ENCODE assay signal across 26 cellular contexts in genomic region chr14:102378830-102379229, GRCh38. TPM values are rescaled to one million over a fixed set of nuclear protein-coding genes. Genes with fewer than 3 reads are reported as not detected.
DNase-seq lines count a peak whose midpoint lies in the region; ATAC-seq, FAIRE-seq and TF ChIP-seq lines count a peak whose summit lies in the region.
"Had no signal": no experiment of that assay in that cellular context is flagged by ENCODE, and none has a peak within 500 bp of the region (broad histone marks: within the 10 kb centered on the region; RNA-seq: fewer than 3 reads in every experiment).

No MANE protein-coding gene starts in this region.

- TF ChIP-seq EP300 in HepG2 (IDR thresholded peaks at IDR 0.05; ENCODE audit: low read depth in 2 of 2, low read length in 2 of 2) (no peak), HepG2 (CRISPR knock-in tag; IDR thresholded peaks at IDR 0.05; ENCODE audit: borderline replicate concordance) (no peak)

- H2AK5ac ChIP-seq in IMR-90 (ENCODE audit: low read depth, low read length), result no peak overlapping the region

- DNase-seq in HepG2 (ENCODE audit: low spot score) (no peak), right lobe of liver (no peak), IMR-90 (no peak), UCSD-AML1 (lab: John Stamatoyannopoulos, UW; ENCODE audit: unreplicated experiment) (no peak)
- no peak for DNase-seq in activated CD8-positive, alpha-beta memory T cell treated with anti-CD3 and anti-CD28 coated beads, Interleukin-2, amount 50 U/mL, for 48 hours
- DNase-seq: 8988T; ACHN; BE2C; C1 segment of cervical spinal cord; CD4-positive, alpha-beta memory T cell; CD4-positive, CD25-positive, alpha-beta regulatory T cell; CD8-positive, alpha-beta memory T cell; COR-L47; DMS 273 treated with DMSO at 0.1 percent for 48 hours; DMS153; DMS53; DMS79; DND-41; EL; GDM1 had no signal

- CTCF ChIA-PET in HepG2 (lab: Yijun Ruan, JAX; ENCODE audit: low intra/inter-chr PET ratio, low total read pairs) (no interaction called here), IMR-90 (lab: Yijun Ruan, JAX) (no interaction called here)

- dilution Hi-C loops in IMR-90 (cut with HindIII; ENCODE audit: low sequenced_read_pairs, unreplicated experiment), result no loop called here

- H3K9ac ChIP-seq in HepG2 (ENCODE audit: insufficient read depth, low read depth, low read length), result no peak overlapping the region
- no peak overlapping the region for H3K9ac ChIP-seq in IMR-90 (ENCODE audit: low read depth, low read length)
- H3K9ac ChIP-seq: BLaER1 had no signal

- no peak overlapping the region for H2BK120ac ChIP-seq in IMR-90 (ENCODE audit: low read depth, low read length)

- no peak overlapping the region for H2BK15ac ChIP-seq in IMR-90 (ENCODE audit: low read depth, low read length)

- ATAC-seq in HepG2 (no peak), right lobe of liver (no peak), IMR-90 (ENCODE audit: low read depth) (no peak)
- ATAC-seq: GM12878 had no signal

- no peak overlapping the region for H3K14ac ChIP-seq in IMR-90 (replicated peaks; ENCODE audit: low read depth, low read length)

- no peak overlapping the region for H3K4ac ChIP-seq in IMR-90 (ENCODE audit: low read depth, low read length)

- H4K20me1 ChIP-seq in HepG2 (ENCODE audit: insufficient read depth, low read length) (no peaks in the 10 kb centered on the region), IMR-90 (ENCODE audit: insufficient read depth, low read length) (peaks cover 9% of the 10 kb centered on the region; the same call in 1 of the 2 replicates)
- H4K20me1 ChIP-seq: BLaER1 had no signal

- no peak overlapping the region for H4K5ac ChIP-seq in IMR-90 (ENCODE audit: low read depth, low read length)

- H3K79me1 ChIP-seq in IMR-90 (ENCODE audit: low read depth in 1 of 2, low read length in 2 of 2), result peaks cover 12 to 33% of the 10 kb centered on the region in 2 experiments; a peak in 3 of 4 replicates

- no peak overlapping the region for H3K56ac ChIP-seq in IMR-90 (ENCODE audit: extremely low read depth, insufficient read depth, low read length)

- H2AFZ ChIP-seq in HepG2 (ENCODE audit: low read length) (no peak overlapping the region), IMR-90 (replicated peaks; ENCODE audit: low read length, poor library complexity) (no peak overlapping the region)

- intact Hi-C loops in HepG2 (cut with micrococcal nuclease; ENCODE audit: unreplicated experiment) (no loop called here), right lobe of liver (cut with DNase I) (no loop called here), IMR-90 (cut with micrococcal nuclease) (no loop called here)

- TF ChIP-seq POLR2A in HepG2 (IDR thresholded peaks at IDR 0.05; ENCODE audit: insufficient read depth in 1 of 2, low read depth in 2 of 2, low read length in 2 of 2) (no peak), right lobe of liver (IDR thresholded peaks at IDR 0.05) (no peak), IMR-90 (IDR thresholded peaks at IDR 0.05; ENCODE audit: low read depth, low read length) (no peak)

- H2AK9ac ChIP-seq in IMR-90 (replicated peaks; ENCODE audit: low read depth, low read length, poor library complexity), result no peak overlapping the region

- H4K91ac ChIP-seq in IMR-90 (ENCODE audit: insufficient read depth, low read depth, low read length), result no peak overlapping the region

- no peak overlapping the region for H3K4me3 ChIP-seq in HepG2 (replicated peaks in 1 of 3; ENCODE audit: insufficient read depth in 1 of 3, low read depth in 2 of 3, low read length in 3 of 3)
- no peak overlapping the region for H3K4me3 ChIP-seq in right lobe of liver
- no peak overlapping the region for H3K4me3 ChIP-seq in IMR-90 (ENCODE audit: insufficient read depth, low read depth, low read length)
- H3K4me3 ChIP-seq in neutrophil (ENCODE audit: low read depth in 1 of 2, low read length in 1 of 2), result no peak overlapping the region
- H3K4me3 ChIP-seq: BLaER1, GM12878 had no signal

- H3K4me2 ChIP-seq in HepG2 (ENCODE audit: low read depth, low read length), result no peak overlapping the region
- H3K4me2 ChIP-seq in IMR-90 (ENCODE audit: low read depth, low read length), result no peak overlapping the region
- H3K4me2 ChIP-seq: BLaER1 had no signal

- in situ Hi-C loops in HepG2 (cut with HindIII; ENCODE audit: extremely low pct_ligation_motif_present, low pct_unique_long_range_greater_than_20kb), result no loop called here
- in situ Hi-C loops in IMR-90 (cut with MboI; ENCODE audit: low sequenced_read_pairs), result no loop called here

- FAIRE-seq in HepG2 (lab: Jason Lieb, UNC), result no peak
- FAIRE-seq: A204.1, GM12878, GM12892, GM18507 had no signal

- H3K27ac ChIP-seq in HepG2 (ENCODE audit: extremely low read length, insufficient read depth, low read length), result no peak overlapping the region
- H3K27ac ChIP-seq in right lobe of liver, result no peak overlapping the region
- H3K27ac ChIP-seq in IMR-90 (ENCODE audit: insufficient read depth, low read length), result no peak overlapping the region
- peak overlapping the region; percentile 19 for H3K27ac ChIP-seq in neutrophil
- H3K27ac ChIP-seq: BLaER1 had no signal

- peaks cover 3 to 12% of the 10 kb centered on the region in 2 experiments; a peak in 2 of 5 replicates for H3K36me3 ChIP-seq in HepG2 (replicated peaks in 1 of 2; ENCODE audit: control insufficient read depth in 1 of 2, insufficient read depth in 2 of 2, low read length in 2 of 2)
- peaks cover 0 to 4% (median 1%) of the 10 kb centered on the region in 4 donors for H3K36me3 ChIP-seq in right lobe of liver
- H3K36me3 ChIP-seq in IMR-90 (ENCODE audit: control insufficient read depth, insufficient read depth, low read length), result peaks cover 14% of the 10 kb centered on the region
- H3K36me3 ChIP-seq in neutrophil, result peaks cover 82% of the 10 kb centered on the region

- H3K27me3 ChIP-seq in HepG2 (ENCODE audit: control insufficient read depth in 1 of 2, insufficient read depth in 2 of 2, low read length in 2 of 2), result no peaks in the 10 kb centered on the region
- no peaks in the 10 kb centered on the region for H3K27me3 ChIP-seq in right lobe of liver
- no peaks in the 10 kb centered on the region for H3K27me3 ChIP-seq in IMR-90 (ENCODE audit: control insufficient read depth, insufficient read depth, low read length)
- no peaks in the 10 kb centered on the region for H3K27me3 ChIP-seq in neutrophil
- H3K27me3 ChIP-seq: BE2C, BLaER1 had no signal

- no peak for TF ChIP-seq CTCF in HepG2 (CRISPR knock-in tag; IDR thresholded peaks at IDR 0.05)
- TF ChIP-seq CTCF in right lobe of liver (IDR thresholded peaks at IDR 0.05), result no peak
- TF ChIP-seq CTCF in IMR-90 (conservative IDR thresholded peaks at IDR 0.05; ENCODE audit: low read depth, low read length), result no peak
- TF ChIP-seq CTCF in neutrophil (IDR thresholded peaks at IDR 0.05), result no peak

- peaks cover 9% of the 10 kb centered on the region; the same call in 1 of the 2 replicates for H3K9me1 ChIP-seq in IMR-90 (ENCODE audit: insufficient read depth, low read length)

- H3K18ac ChIP-seq in IMR-90 (ENCODE audit: low read depth, low read length), result no peak overlapping the region

- POLR2A ChIA-PET in HepG2 (lab: Yijun Ruan, JAX), result no interaction called here
- POLR2A ChIA-PET in IMR-90 (lab: Charles Lee; ENCODE audit: unreplicated experiment), result no interaction called here

- H3K4me1 ChIP-seq in HepG2 (ENCODE audit: insufficient read depth, low read length) (peaks cover 18% of the 10 kb centered on the region), right lobe of liver (peaks cover 0 to 9% (median 0%) of the 10 kb centered on the region in 4 donors), IMR-90 (ENCODE audit: control insufficient read depth, insufficient read depth, low read length) (no peaks in the 10 kb centered on the region), neutrophil (ENCODE audit: control insufficient read depth in 1 of 2, insufficient read depth in 1 of 2, low read depth in 1 of 2, low read length in 1 of 2) (peaks cover 16 to 19% of the 10 kb centered on the region in 2 experiments)
- H3K4me1 ChIP-seq: BE2C, BLaER1 had no signal

- no peak for TF ChIP-seq RAD21 in HepG2 (CRISPR knock-in tag; IDR thresholded peaks at IDR 0.05)
- no peak for TF ChIP-seq RAD21 in IMR-90 (IDR thresholded peaks at IDR 0.05; ENCODE audit: low read length)

- 98% methylated on average over 9 of the region's 9 CpGs for WGBS in HepG2 (ENCODE audit: low lambda C conversion rate)
- 96% methylated on average over 9 of the region's 9 CpGs for WGBS in right lobe of liver (ENCODE audit: insufficient coverage, low coverage, low lambda C conversion rate, missing lambda C conversion rate)
- 94% methylated on average over 4 of the region's 9 CpGs; no CpG with 5 or more reads in 1 of the 2 experiments for WGBS in IMR-90 (ENCODE audit: extremely low coverage in 2 of 2, insufficient read length in 1 of 2), 2 experiments

- no TSS peak for BruUV-seq in HepG2 (replicated peaks; lab: Mats Ljungman, UMichigan)
- BruUV-seq in IMR-90 (replicated peaks; lab: Mats Ljungman, UMichigan), result no TSS peak

- H3K9me3 ChIP-seq in HepG2 (ENCODE audit: low read length), result no peaks in the 10 kb centered on the region
- H3K9me3 ChIP-seq in right lobe of liver, result no peaks in the 10 kb centered on the region
- no peaks in the 10 kb centered on the region for H3K9me3 ChIP-seq in IMR-90 (ENCODE audit: control insufficient read depth, insufficient read depth, low read length)
- H3K9me3 ChIP-seq in neutrophil, result no peaks in the 10 kb centered on the region
- H3K9me3 ChIP-seq: BE2C, BLaER1 had no signal

- no peaks in the 10 kb centered on the region for H3K79me2 ChIP-seq in HepG2 (ENCODE audit: insufficient read depth, low read length)

- no peak overlapping the region for H3K23ac ChIP-seq in IMR-90 (ENCODE audit: low read depth, low read length)

- H2BK5ac ChIP-seq in IMR-90 (ENCODE audit: low read depth, low read length, poor library complexity, severe bottlenecking), result no peak overlapping the region

- H4K8ac ChIP-seq in IMR-90 (ENCODE audit: low read depth in 2 of 2, low read length in 2 of 2), result no peak overlapping the region

- no peak overlapping the region for H2BK20ac ChIP-seq in IMR-90 (ENCODE audit: low read depth, low read length)

RNA-seq across cellular contexts. Expression of gene TECPR2, which starts 16.1 kb away (rescaled TPM):
- 5.7 and 13.6 TPM in 2 replicates for total RNA-seq in HepG2 (2016; rRNA removed; fragmentation: Illumina TruSeq; extraction: Trizol)
- 1.9 and 2.0 TPM in 2 replicates for total RNA-seq in HepG2 (2016; cell fraction: cytosol; rRNA removed; fragmentation: Illumina TruSeq; extraction: Trizol; ENCODE audit: low read depth)
- 7.0 and 9.8 TPM in 2 replicates for total RNA-seq in HepG2 (2016; cell fraction: insoluble cytoplasmic fraction; rRNA removed; fragmentation: Illumina TruSeq; extraction: Trizol)
- total RNA-seq in HepG2 (2016; cell fraction: membrane; rRNA removed; fragmentation: Illumina TruSeq; extraction: Trizol), result 2.6 and 5.0 TPM in 2 replicates
- 7.5 and 9.3 TPM in 2 replicates for total RNA-seq in HepG2 (2016; cell fraction: nucleus; rRNA removed; fragmentation: Illumina TruSeq; extraction: Trizol)
- 3.5 and 4.6 TPM in 2 replicates for polyA plus RNA-seq in HepG2 (2011; rRNA removed)
- polyA plus RNA-seq in HepG2 (2011; cell fraction: cytosol; rRNA removed), result 2.6 and 2.7 TPM in 2 replicates
- polyA plus RNA-seq in HepG2 (2011; cell fraction: nucleus; rRNA removed), result 7.3 and 11.9 TPM in 2 replicates
- 3.2 and 3.8 TPM in 2 replicates for polyA plus RNA-seq in HepG2 (2012)
- 0.25 and 0.41 TPM in 2 replicates for polyA plus RNA-seq in HepG2 (2016; cell fraction: cytosol; fragmentation: Illumina TruSeq; extraction: Trizol; ENCODE audit: low read depth)
- polyA plus RNA-seq in HepG2 (2016; cell fraction: insoluble cytoplasmic fraction; fragmentation: Illumina TruSeq; extraction: Trizol; ENCODE audit: low read depth), result 3.3 and 5.5 TPM in 2 replicates
- polyA plus RNA-seq in HepG2 (2016; cell fraction: membrane; fragmentation: Illumina TruSeq; extraction: Trizol; ENCODE audit: low read depth), result 0.94 and 1.0 TPM in 2 replicates
- 8.0 and 10.0 TPM in 2 replicates for polyA plus RNA-seq in HepG2 (2016; cell fraction: nucleus; fragmentation: Illumina TruSeq; extraction: Trizol; ENCODE audit: insufficient read depth, low read depth)
- polyA minus RNA-seq in HepG2 (2011; rRNA and poly(A)+ RNA removed; ENCODE audit: low replicate concordance), result 12.3 and 15.8 TPM in 2 replicates
- polyA minus RNA-seq in HepG2 (2011; cell fraction: cytosol; rRNA and poly(A)+ RNA removed), result 3.6 and 7.3 TPM in 2 replicates
- 8.8 and 9.8 TPM in 2 replicates for polyA minus RNA-seq in HepG2 (2011; cell fraction: nucleus; rRNA and poly(A)+ RNA removed)
- 10 to 100 TPM in 2 of 6 experiments, 1 to 10 TPM in 4; 5.5 to 10.5 (median 9.4) TPM for total RNA-seq in right lobe of liver
- total RNA-seq in IMR-90 (2012; rRNA removed), result 10.3 and 11.7 TPM in 2 replicates
- polyA plus RNA-seq in IMR-90 (2012; rRNA removed), result 9.5 TPM in 2 replicates
- 5.8 and 11.5 TPM in 2 replicates for polyA plus RNA-seq in IMR-90 (2012; cell fraction: cytosol; rRNA removed)
- 10.1 and 26.3 TPM in 2 replicates for polyA plus RNA-seq in IMR-90 (2012; cell fraction: nucleus; rRNA removed; ENCODE audit: low replicate concordance)

RNA-seq across cellular contexts. Expression of gene CINP, which starts 16.1 kb away (rescaled TPM):
- 42.8 and 59.7 TPM in 2 replicates for total RNA-seq in HepG2 (2016; rRNA removed; fragmentation: Illumina TruSeq; extraction: Trizol)
- 9.8 and 10.7 TPM in 2 replicates for total RNA-seq in HepG2 (2016; cell fraction: cytosol; rRNA removed; fragmentation: Illumina TruSeq; extraction: Trizol; ENCODE audit: low read depth)
- 42.0 and 63.9 TPM in 2 replicates for total RNA-seq in HepG2 (2016; cell fraction: insoluble cytoplasmic fraction; rRNA removed; fragmentation: Illumina TruSeq; extraction: Trizol)
- 19.4 and 21.7 TPM in 2 replicates for total RNA-seq in HepG2 (2016; cell fraction: membrane; rRNA removed; fragmentation: Illumina TruSeq; extraction: Trizol)
- 14.1 and 15.2 TPM in 2 replicates for total RNA-seq in HepG2 (2016; cell fraction: nucleus; rRNA removed; fragmentation: Illumina TruSeq; extraction: Trizol)
- polyA plus RNA-seq in HepG2 (2011; rRNA removed), result 30.9 and 32.8 TPM in 2 replicates
- polyA plus RNA-seq in HepG2 (2011; cell fraction: cytosol; rRNA removed), result 37.0 and 48.8 TPM in 2 replicates
- polyA plus RNA-seq in HepG2 (2011; cell fraction: nucleus; rRNA removed), result 9.4 and 12.4 TPM in 2 replicates
- 22.1 and 22.3 TPM in 2 replicates for polyA plus RNA-seq in HepG2 (2012)
- 14.5 and 14.8 TPM in 2 replicates for polyA plus RNA-seq in HepG2 (2016; cell fraction: cytosol; fragmentation: Illumina TruSeq; extraction: Trizol; ENCODE audit: low read depth)
- 70.2 and 75.7 TPM in 2 replicates for polyA plus RNA-seq in HepG2 (2016; cell fraction: insoluble cytoplasmic fraction; fragmentation: Illumina TruSeq; extraction: Trizol; ENCODE audit: low read depth)
- 15.8 and 20.2 TPM in 2 replicates for polyA plus RNA-seq in HepG2 (2016; cell fraction: membrane; fragmentation: Illumina TruSeq; extraction: Trizol; ENCODE audit: low read depth)
- polyA plus RNA-seq in HepG2 (2016; cell fraction: nucleus; fragmentation: Illumina TruSeq; extraction: Trizol; ENCODE audit: insufficient read depth, low read depth), result 24.1 and 25.0 TPM in 2 replicates
- polyA minus RNA-seq in HepG2 (2011; rRNA and poly(A)+ RNA removed; ENCODE audit: low replicate concordance), result 47.0 and 60.6 TPM in 2 replicates
- polyA minus RNA-seq in HepG2 (2011; cell fraction: cytosol; rRNA and poly(A)+ RNA removed), result 13.5 and 13.8 TPM in 2 replicates
- polyA minus RNA-seq in HepG2 (2011; cell fraction: nucleus; rRNA and poly(A)+ RNA removed), result 17.0 and 18.9 TPM in 2 replicates
- 10 to 100 TPM; 15.2 to 32.3 (median 21.0) TPM for total RNA-seq in right lobe of liver
- 41.9 and 55.3 TPM in 2 replicates for total RNA-seq in IMR-90 (2012; rRNA removed)
- polyA plus RNA-seq in IMR-90 (2012; rRNA removed), result 53.2 and 56.4 TPM in 2 replicates
- polyA plus RNA-seq in IMR-90 (2012; cell fraction: cytosol; rRNA removed), result 29.3 and 37.8 TPM in 2 replicates
- 10.9 and 21.3 TPM in 2 replicates for polyA plus RNA-seq in IMR-90 (2012; cell fraction: nucleus; rRNA removed; ENCODE audit: low replicate concordance)

RNA-seq across cellular contexts. Expression of gene ZNF839, which starts 59.3 kb away (rescaled TPM):
- total RNA-seq in HepG2 (2016; rRNA removed; fragmentation: Illumina TruSeq; extraction: Trizol) (8.2 and 12.8 TPM in 2 replicates), right lobe of liver (1 to 10 TPM; 3.6 to 8.7 (median 5.9) TPM), IMR-90 (2012; rRNA removed) (5.7 and 6.4 TPM in 2 replicates)
- total RNA-seq in HepG2 (2016; cell fraction: cytosol; rRNA removed; fragmentation: Illumina TruSeq; extraction: Trizol; ENCODE audit: low read depth), result 9.1 and 10.6 TPM in 2 replicates
- 8.4 and 10.7 TPM in 2 replicates for total RNA-seq in HepG2 (2016; cell fraction: insoluble cytoplasmic fraction; rRNA removed; fragmentation: Illumina TruSeq; extraction: Trizol)
- total RNA-seq in HepG2 (2016; cell fraction: membrane; rRNA removed; fragmentation: Illumina TruSeq; extraction: Trizol), result 9.6 and 11.1 TPM in 2 replicates
- 11.5 and 11.8 TPM in 2 replicates for total RNA-seq in HepG2 (2016; cell fraction: nucleus; rRNA removed; fragmentation: Illumina TruSeq; extraction: Trizol)
- polyA plus RNA-seq in HepG2 (2011; rRNA removed) (9.3 and 11.1 TPM in 2 replicates), IMR-90 (2012; rRNA removed) (9.8 and 10.7 TPM in 2 replicates)
- 5.1 and 6.1 TPM in 2 replicates for polyA plus RNA-seq in HepG2 (2011; cell fraction: cytosol; rRNA removed)
- polyA plus RNA-seq in HepG2 (2011; cell fraction: nucleus; rRNA removed), result 26.5 and 27.5 TPM in 2 replicates
- polyA plus RNA-seq in HepG2 (2012), result 4.2 and 5.2 TPM in 2 replicates
- polyA plus RNA-seq in HepG2 (2016; cell fraction: cytosol; fragmentation: Illumina TruSeq; extraction: Trizol; ENCODE audit: low read depth), result 1.3 and 1.6 TPM in 2 replicates
- 5.7 and 6.5 TPM in 2 replicates for polyA plus RNA-seq in HepG2 (2016; cell fraction: insoluble cytoplasmic fraction; fragmentation: Illumina TruSeq; extraction: Trizol; ENCODE audit: low read depth)
- polyA plus RNA-seq in HepG2 (2016; cell fraction: membrane; fragmentation: Illumina TruSeq; extraction: Trizol; ENCODE audit: low read depth), result 3.0 and 4.1 TPM in 2 replicates
- 33.2 and 35.7 TPM in 2 replicates for polyA plus RNA-seq in HepG2 (2016; cell fraction: nucleus; fragmentation: Illumina TruSeq; extraction: Trizol; ENCODE audit: insufficient read depth, low read depth)
- 7.4 and 14.9 TPM in 2 replicates for polyA minus RNA-seq in HepG2 (2011; rRNA and poly(A)+ RNA removed; ENCODE audit: low replicate concordance)
- 4.6 and 4.8 TPM in 2 replicates for polyA minus RNA-seq in HepG2 (2011; cell fraction: cytosol; rRNA and poly(A)+ RNA removed)
- 11.6 and 11.8 TPM in 2 replicates for polyA minus RNA-seq in HepG2 (2011; cell fraction: nucleus; rRNA and poly(A)+ RNA removed)
- 4.8 and 5.5 TPM in 2 replicates for polyA plus RNA-seq in IMR-90 (2012; cell fraction: cytosol; rRNA removed)
- polyA plus RNA-seq in IMR-90 (2012; cell fraction: nucleus; rRNA removed; ENCODE audit: low replicate concordance), result 42.8 and 49.8 TPM in 2 replicates
